Comparison of ENCODE assay signal across 9 cellular contexts in genomic region chr5:6496207-6496584, GRCh38.
DNase-seq lines count a peak whose midpoint lies in the region; ATAC-seq lines count a peak whose summit lies in the region.
"Had no signal": no experiment of that assay in that cellular context is flagged by ENCODE, and none has a peak within 500 bp of the region (broad histone marks: within the 10 kb centered on the region; RNA-seq: fewer than 3 reads in every experiment).

No MANE protein-coding gene starts in this region.

- ATAC-seq in GM21825 (IDR thresholded peaks at IDR 0.05; ENCODE audit: unreplicated experiment) (peak; percentile 90), HG03442 (IDR thresholded peaks at IDR 0.05; ENCODE audit: unreplicated experiment) (peak; percentile 93)
- ATAC-seq: HCT116 had no signal

- DNase-seq in stimulated activated CD4-positive, alpha-beta T cell treated with anti-CD3 and anti-CD28 coated beads, Interleukin-1b, Interleukin-23, amount 100 ng/mL, for 48 hours: peak; percentile 33
- no peak for DNase-seq in stimulated activated CD4-positive, alpha-beta T cell treated with anti-CD3 and anti-CD28 coated beads, Interleukin-15, amount 100 ng/mL, for 24 hours
- DNase-seq in Ammon's horn (ENCODE audit: low spot score): no peak
- no peak for DNase-seq in stimulated activated naive CD4-positive, alpha-beta T cell treated with Interleukin-2 at 50 U/mL for 16 hours (lab: John Stamatoyannopoulos, UW)
- no peak for DNase-seq in NCI-H146 treated with DMSO at 0.1 percent for 48 hours (lab: John Stamatoyannopoulos, UW; ENCODE audit: unreplicated experiment)
- no peak for DNase-seq in kidney tubule cell (ENCODE audit: low spot score)
